8 cellular contexts compared by ENCODE assay signal in the genomic region with DNA sequence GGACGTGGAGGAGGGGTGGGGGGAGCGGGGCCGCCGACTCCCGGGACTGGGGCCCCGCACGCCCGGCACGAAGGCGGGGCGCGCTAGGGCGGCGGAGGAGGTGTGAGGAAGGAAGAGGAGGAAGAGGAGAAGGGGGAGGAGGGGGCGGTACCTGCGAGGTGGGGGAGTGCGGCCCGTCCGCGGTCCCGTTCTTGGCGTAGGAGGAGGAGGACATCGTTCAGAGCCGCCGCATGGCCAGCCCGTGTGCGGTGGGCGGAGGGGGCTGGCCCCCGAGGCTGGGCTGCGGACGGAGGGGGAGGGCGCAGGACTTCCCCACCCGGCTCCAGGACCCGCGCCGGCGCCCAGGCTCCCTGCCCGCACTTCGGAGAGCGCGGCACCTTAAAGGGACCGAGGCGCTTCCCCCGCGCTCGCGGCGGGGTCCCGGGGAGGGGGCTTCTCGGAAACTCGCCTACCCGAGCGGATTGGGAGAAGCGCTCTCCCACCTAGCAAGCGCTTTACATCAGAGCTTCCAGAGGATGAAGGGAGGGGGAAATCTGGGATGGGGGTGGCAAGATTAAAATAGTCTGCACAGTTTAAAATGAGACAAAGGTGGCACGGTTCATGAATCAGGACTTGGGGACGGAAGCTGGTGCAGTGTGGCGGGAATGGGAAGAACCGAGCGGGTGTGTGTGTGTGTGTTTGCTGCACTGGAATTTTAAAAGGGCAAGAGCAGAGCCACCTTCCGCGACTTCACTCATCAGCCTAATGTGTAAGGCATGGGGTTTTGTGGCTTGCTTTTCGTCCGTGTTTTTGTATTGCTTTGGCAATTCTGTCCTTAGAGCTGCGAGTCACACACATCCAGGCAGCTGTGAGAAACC. TPM values are rescaled to one million over a fixed set of nuclear protein-coding genes. Genes with fewer than 3 reads are reported as not detected.
DNase-seq lines count a peak whose midpoint lies in the region; ATAC-seq, FAIRE-seq and TF ChIP-seq lines count a peak whose summit lies in the region.

A gene (minus strand): TSS at position 247 of the 857 bp plus-strand sequence.

- H3K4me1 Mint-ChIP-seq in MCF 10A (ENCODE audit: insufficient read depth, unreplicated experiment), result peaks cover 18% of the 10 kb centered on the region

- FAIRE-seq in kidney (lab: Jason Lieb, UNC), result no peak

- TF ChIP-seq CTCF in MCF 10A (IDR thresholded peaks at IDR 0.05; ENCODE audit: unreplicated experiment) (no peak), kidney (IDR thresholded peaks at IDR 0.05; ENCODE audit: borderline replicate concordance, extremely low read depth, insufficient read depth) (no peak)

- POLR2A ChIA-PET in MCF 10A (lab: Yijun Ruan, JAX), result no interaction called here

- H3K9me3 ChIP-seq in kidney (ENCODE audit: control insufficient read depth in 1 of 2, low read length in 2 of 2), result no peaks in the 10 kb centered on the region

- no peaks in the 10 kb centered on the region for H3K36me3 Mint-ChIP-seq in MCF 10A (ENCODE audit: insufficient read depth, unreplicated experiment)

- H3K4me1 ChIP-seq in kidney (ENCODE audit: control insufficient read depth in 1 of 2, insufficient read depth in 1 of 2, low read depth in 1 of 2, low read length in 2 of 2), result peaks cover 5 to 7% of the 10 kb centered on the region in 2 donors

- CTCF ChIA-PET in MCF 10A (lab: Yijun Ruan, JAX), result interaction anchor here (1.6 kb wide), 1 partner anchor 62 kb away, joined by 7 read pairs; no protein-coding TSS in a partner anchor

- ATAC-seq in GM19395 (IDR thresholded peaks at IDR 0.05; ENCODE audit: unreplicated experiment) (peak; percentile 37), HG02840 (IDR thresholded peaks at IDR 0.05; ENCODE audit: low FRiP score, unreplicated experiment) (no peak)
- ATAC-seq in stimulated activated naive CD8-positive, alpha-beta T cell treated with anti-CD3 and anti-CD28 coated beads, Interleukin-15, Interleukin-2, amounts not matched to agents 100 U/mL and 50 U/mL, for 24 hours, result peak; percentile 41

- H3K9ac ChIP-seq in kidney (ENCODE audit: low read length in 2 of 2), result peak within 1 kb of the TSS; percentile 38

- no peaks in the 10 kb centered on the region for H3K36me3 ChIP-seq in kidney (ENCODE audit: control insufficient read depth in 1 of 2, insufficient read depth in 2 of 2, low read length in 2 of 2)

- peak within 1 kb of the TSS; percentile 54 for H3K4me3 Mint-ChIP-seq in MCF 10A (ENCODE audit: unreplicated experiment)

- no peaks in the 10 kb centered on the region for H3K9me3 Mint-ChIP-seq in MCF 10A (ENCODE audit: unreplicated experiment)

- BruUV-seq in MCF 10A (replicated peaks; lab: Mats Ljungman, UMichigan), result no TSS peak

- peak within 1 kb of the TSS; percentile 8 to 14 for H3K27ac ChIP-seq in kidney (ENCODE audit: low read depth in 2 of 2, low read length in 2 of 2)

- peak within 1 kb of the TSS; percentile 63 to 66 for H3K4me3 ChIP-seq in kidney (ENCODE audit: low read length in 2 of 2)

- intact Hi-C loops in MCF 10A (cut with micrococcal nuclease), result no loop called here
- intact Hi-C loops in kidney (cut with DNase I), result no loop called here

- peaks cover 34% of the 10 kb centered on the region for H3K27me3 Mint-ChIP-seq in MCF 10A (ENCODE audit: insufficient read depth, unreplicated experiment)

- peak; percentile 14 for DNase-seq in COLO668 (lab: John Stamatoyannopoulos, UW; ENCODE audit: unreplicated experiment)
- peak; percentile 28 for DNase-seq in NCI-H748 (lab: John Stamatoyannopoulos, UW; ENCODE audit: unreplicated experiment)
- DNase-seq in MCF 10A (ENCODE audit: unreplicated experiment), result no peak
- DNase-seq in kidney, result no peak
- peak; percentile 13 for DNase-seq in stimulated activated naive CD8-positive, alpha-beta T cell treated with anti-CD3 and anti-CD28 coated beads, Interleukin-15, Interleukin-2, amounts not matched to agents 100 U/mL and 50 U/mL, for 24 hours
- DNase-seq in HUDEP-2 (lab: John Stamatoyannopoulos, UW; ENCODE audit: unreplicated experiment in 76 of 76), result no peak

- no peak within 1 kb of the TSS for H3K27ac Mint-ChIP-seq in MCF 10A (ENCODE audit: low read depth, unreplicated experiment)

RNA-seq across cellular contexts. Expression of the gene that starts here (rescaled TPM):
- total RNA-seq in MCF 10A (2022) (0.29 and 0.49 TPM in 2 replicates), kidney (2.2 TPM)
- polyA plus RNA-seq in kidney (ENCODE audit: insufficient read depth, low read depth, low replicate concordance), result 1.3 TPM

Comparison
In these comparisons a context has a peak if more than half of its experiments do, and no peak if none do; other contexts are left out.
1. DNase-seq: peak in COLO668 (single experiment), NCI-H748 (single experiment) and stimulated activated naive CD8-positive, alpha-beta T cell treated with anti-CD3 and anti-CD28 coated beads, Interleukin-15, Interleukin-2, amounts not matched to agents 100 U/mL and 50 U/mL, for 24 hours (single experiment); none in MCF 10A (single experiment), kidney (single experiment) and HUDEP-2 (0 of 76).